Comparison of ENCODE assay signal across 8 cellular contexts in the genomic region with DNA sequence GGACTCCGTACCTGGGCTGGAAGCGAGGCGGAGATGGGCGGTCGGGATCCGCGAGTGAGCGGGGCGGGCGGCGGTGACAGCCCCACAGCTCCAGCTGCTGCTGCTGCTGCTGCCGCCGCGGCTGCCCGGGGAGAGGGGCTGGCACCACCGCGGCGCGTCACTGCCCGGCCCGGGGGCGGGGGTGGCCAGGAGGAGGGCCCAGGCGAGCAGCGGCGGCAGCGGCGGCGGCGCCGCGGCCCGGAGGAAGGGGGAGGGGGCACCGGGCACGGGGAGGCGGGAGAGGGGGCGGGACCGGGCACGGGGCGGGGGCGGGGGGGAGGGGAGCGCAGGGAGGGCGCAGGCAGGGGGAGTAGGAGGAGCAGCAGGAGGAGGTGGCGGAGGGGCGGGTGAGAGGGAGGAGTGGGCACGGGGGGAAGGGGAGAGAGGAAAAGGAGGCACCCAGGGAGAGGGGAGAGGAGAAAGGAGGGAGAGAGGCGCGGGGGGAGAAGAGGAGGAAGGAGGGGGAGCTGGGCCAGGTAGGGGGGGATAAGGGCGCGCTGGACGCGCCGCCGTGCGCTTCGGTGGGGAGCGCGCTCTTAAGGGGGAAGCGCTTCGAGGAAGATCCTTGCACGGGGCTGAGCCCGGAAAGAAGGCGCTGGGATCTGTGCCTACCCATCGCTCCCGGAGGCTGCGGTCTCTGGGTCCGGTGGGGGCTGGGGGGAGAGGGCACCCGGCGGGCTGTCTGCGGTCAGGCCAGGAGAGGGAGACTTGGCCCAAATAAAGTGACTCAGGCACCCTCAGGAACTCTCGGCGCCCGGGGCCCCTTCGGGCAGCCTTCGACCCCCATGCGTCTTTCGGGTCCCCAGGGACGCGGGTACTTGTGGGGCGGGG.
DNase-seq lines count a peak whose midpoint lies in the region; ATAC-seq, FAIRE-seq and TF ChIP-seq lines count a peak whose summit lies in the region.

No MANE protein-coding gene starts in this region.

- peak overlapping the region; percentile 44 to 80 (median 70) for H3K9ac ChIP-seq in H1 (replicated peaks in 1 of 4; ENCODE audit: extremely low read depth in 1 of 4, low read depth in 3 of 4, low read length in 3 of 4)

- no peak for TF ChIP-seq RAD21 in H1 (IDR thresholded peaks at IDR 0.05 in 1 of 2, conservative IDR thresholded peaks at IDR 0.05 in 1 of 2; ENCODE audit: low read depth in 2 of 2, low read length in 2 of 2)

- WGBS in H1 (ENCODE audit: extremely low coverage in 1 of 2, insufficient coverage in 1 of 2, insufficient read length in 1 of 2, insufficient replicate concordance in 2 of 2, low coverage in 1 of 2, low lambda C conversion rate in 2 of 2, missing lambda C conversion rate in 1 of 2), 2 experiments, result 4% methylated on average over 22 of the region's 79 CpGs; no CpG with 5 or more reads in 1 of the 2 experiments
- WGBS in mesodermal cell (ENCODE audit: insufficient coverage in 2 of 2), 2 experiments, result 1% methylated on average over 26 to 46 of the region's 79 CpGs

- H3K18ac ChIP-seq in H1 (ENCODE audit: extremely low read depth, low read length), result peak overlapping the region; percentile 95

- peak overlapping the region; percentile 87 for H4K8ac ChIP-seq in H1 (ENCODE audit: extremely low read depth, insufficient read depth, low read length)

- H3K23ac ChIP-seq in H1 (ENCODE audit: insufficient read length), result no peak overlapping the region

- no peak overlapping the region for H3K4ac ChIP-seq in H1 (replicated peaks; ENCODE audit: insufficient read length, low read depth, low read length)

- H4K91ac ChIP-seq in H1 (replicated peaks; ENCODE audit: insufficient read length, low read length), result peak overlapping the region; percentile 52

- H3K79me1 ChIP-seq in H1 (ENCODE audit: low read depth, low read length), result peaks cover 8% of the 10 kb centered on the region

- peak overlapping the region; percentile 80 to 94 for H3K4me2 ChIP-seq in H1 (ENCODE audit: insufficient read depth in 1 of 2, low read depth in 2 of 2, low read length in 2 of 2)

- DNase-seq in AG09309 (ENCODE audit: low read depth) (peak; percentile 37), HK-2 (ENCODE audit: unreplicated experiment) (peak; percentile 90), NCI-H82 treated with DMSO at 0.1 percent for 48 hours (lab: John Stamatoyannopoulos, UW; ENCODE audit: unreplicated experiment) (peak; percentile 89), H1 (ENCODE audit: low read depth in 1 of 2, low spot score in 2 of 2) (peak in 1 of 2 experiments; percentile 84)
- peak; percentile 33 to 36 for DNase-seq in activated CD8-positive, alpha-beta memory T cell treated with anti-CD3 and anti-CD28 coated beads for 4 hours (ENCODE audit: low read depth in 2 of 2)
- peak; percentile 37 to 45 for DNase-seq in stimulated activated CD8-positive, alpha-beta memory T cell treated with anti-CD3 and anti-CD28 coated beads, Interleukin-15, amount 100 ng/mL, for 48 hours (ENCODE audit: low read depth in 2 of 2)

- peaks cover 10 to 22% of the 10 kb centered on the region in 2 experiments for H4K20me1 ChIP-seq in H1 (replicated peaks in 1 of 2; ENCODE audit: control insufficient read depth in 1 of 2, insufficient read depth in 2 of 2, low read length in 2 of 2)

- no peak overlapping the region for H2BK12ac ChIP-seq in H1 (ENCODE audit: low read depth, low read length)

- H3K9me3 ChIP-seq in H1 (ENCODE audit: insufficient read depth in 2 of 2, low read depth in 1 of 2, low read length in 1 of 2) (peaks cover 0 to 4% of the 10 kb centered on the region in 2 experiments; a peak in 1 of 4 replicates), mesodermal cell (ENCODE audit: control insufficient read depth, low read length) (no peaks in the 10 kb centered on the region)

- no peak overlapping the region for H3K14ac ChIP-seq in H1 (ENCODE audit: insufficient read length)

- no peak for FAIRE-seq in H1 (lab: Jason Lieb, UNC)

- no peak overlapping the region for H2BK20ac ChIP-seq in H1 (ENCODE audit: low read length)

- CTCF ChIA-PET in H1 (lab: Charles Lee; ENCODE audit: partially characterized antibody), result interaction anchor here (0.8 to 1.7 kb wide), 3 partner anchors 11 to 39 kb away, joined by 3 to 4 read pairs (median 4); no protein-coding TSS in a partner anchor

- TF ChIP-seq POLR2A in H1 (IDR thresholded peaks at IDR 0.05; ENCODE audit: control extremely low read depth in 1 of 2, low read depth in 2 of 2, low read length in 2 of 2), result peak in 1 of 2 experiments; percentile 76; a peak in 1 of 3 replicates

- POLR2A ChIA-PET in H1 (lab: Charles Lee; ENCODE audit: partially characterized antibody), result interaction anchor here (0.6 to 2.9 kb wide), 8 partner anchors 8 to 120 kb away, joined by 3 to 9 read pairs (median 5); no protein-coding TSS in a partner anchor

- H3K27ac ChIP-seq in H1 (ENCODE audit: low read depth, low read length), result peak overlapping the region; percentile 81
- peak overlapping the region; percentile 87 for H3K27ac ChIP-seq in mesodermal cell (ENCODE audit: low read depth, low read length, severe bottlenecking)

- peaks cover 17 to 35% of the 10 kb centered on the region in 2 experiments for H3K79me2 ChIP-seq in H1 (ENCODE audit: control insufficient read depth in 1 of 2, insufficient read depth in 2 of 2, low read length in 2 of 2)

- H2AFZ ChIP-seq in H1 (ENCODE audit: low read length), result no peak overlapping the region

- TF ChIP-seq CTCF in AG09309 (IDR thresholded peaks at IDR 0.05; ENCODE audit: control insufficient read depth, insufficient read depth, low read depth, low read length, missing control alignments), result no peak
- TF ChIP-seq CTCF in H1 (IDR thresholded peaks at IDR 0.05; ENCODE audit: control extremely low read depth in 1 of 3, insufficient read depth in 1 of 3, low read depth in 1 of 3, low read length in 3 of 3), result no peak

- H3K4me3 ChIP-seq in AG09309 (ENCODE audit: control insufficient read depth, low read depth, low read length) (peak overlapping the region; percentile 70), H1 (ENCODE audit: extremely low read depth in 1 of 4, insufficient read depth in 2 of 4, low read depth in 3 of 4, low read length in 4 of 4) (peak overlapping the region; percentile 61 to 90 (median 80)), mesodermal cell (ENCODE audit: extremely low read depth, insufficient read depth, low read length, poor library complexity, severe bottlenecking) (peak overlapping the region; percentile 84)

- H3K56ac ChIP-seq in H1 (replicated peaks; ENCODE audit: insufficient read length, low read depth, low read length), result peak overlapping the region; percentile 73

- H2BK5ac ChIP-seq in H1 (ENCODE audit: low read depth, low read length), result peak overlapping the region; percentile 91; the same call in 1 of the 2 replicates

- peaks cover 8% of the 10 kb centered on the region; the same call in 1 of the 2 replicates for H3K23me2 ChIP-seq in H1 (ENCODE audit: low read depth, low read length)

- H3K27me3 ChIP-seq in H1 (replicated peaks in 1 of 4; ENCODE audit: control insufficient read depth in 3 of 4, extremely low read depth in 1 of 4, insufficient read depth in 3 of 4, low read length in 3 of 4), result no peaks in the 10 kb centered on the region

- no peak overlapping the region for H2AK5ac ChIP-seq in H1 (ENCODE audit: low read depth, low read length)

- no peak for TF ChIP-seq EP300 in H1 (IDR thresholded peaks at IDR 0.05; ENCODE audit: borderline replicate concordance in 1 of 2, low read depth in 2 of 2, low read length in 2 of 2)

- H2BK15ac ChIP-seq in H1 (ENCODE audit: low read length), result no peak overlapping the region

- peaks cover 11 to 16% (median 15%) of the 10 kb centered on the region in 4 experiments for H3K4me1 ChIP-seq in H1 (replicated peaks in 1 of 4; ENCODE audit: control insufficient read depth in 3 of 4, insufficient read depth in 4 of 4, low read length in 3 of 4)
- H3K4me1 ChIP-seq in mesodermal cell (ENCODE audit: control insufficient read depth, insufficient read depth, low read length, poor library complexity, severe bottlenecking), result peaks cover 34% of the 10 kb centered on the region

- H2BK120ac ChIP-seq in H1 (replicated peaks; ENCODE audit: low read depth, low read length), result no peak overlapping the region

- H3K36me3 ChIP-seq in H1 (ENCODE audit: control insufficient read depth in 2 of 4, insufficient read depth in 4 of 4, low read length in 3 of 4) (no peaks in the 10 kb centered on the region), mesodermal cell (ENCODE audit: control insufficient read depth, insufficient read depth, low read length) (peaks cover 3% of the 10 kb centered on the region)

- ATAC-seq in GM19467 (IDR thresholded peaks at IDR 0.05; ENCODE audit: unreplicated experiment), result no peak

- peak overlapping the region; percentile 70 for H4K5ac ChIP-seq in H1 (ENCODE audit: insufficient read length, low read depth, low read length)

TF ChIP-seq in H1, 55 proteins besides CTCF, POLR2A, EP300 and RAD21:
- TF ChIP-seq TBP (IDR thresholded peaks at IDR 0.05; ENCODE audit: low read depth, low read length) (peak; percentile 42; the same call in 1 of the 2 replicates), CHD2 (IDR thresholded peaks at IDR 0.05; ENCODE audit: low read length) (0 out of 2 replicates have a peak, but pooled peaks have one; percentile 4), CTBP2 (IDR thresholded peaks at IDR 0.05; ENCODE audit: borderline replicate concordance, insufficient read depth, insufficient read length, low read length) (no peak), JUN (IDR thresholded peaks at IDR 0.05; ENCODE audit: low read depth, low read length) (no peak), KDM4A (IDR thresholded peaks at IDR 0.05; ENCODE audit: low read depth, low read length, severe bottlenecking) (peak; percentile 36), RNF2 (IDR thresholded peaks at IDR 0.05; ENCODE audit: borderline replicate concordance, low read depth, low read length, missing control alignments, poor library complexity, severe bottlenecking) (no peak), ASH2L (IDR thresholded peaks at IDR 0.05; ENCODE audit: low read length) (peak; percentile 55), PHF8 (conservative IDR thresholded peaks at IDR 0.05; ENCODE audit: low read depth, low read length) (peak; percentile 24), POLR2AphosphoS5 (IDR thresholded peaks at IDR 0.05; ENCODE audit: low read depth, low read length) (peak; percentile 61), NANOG (IDR thresholded peaks at IDR 0.05; ENCODE audit: insufficient read depth, low read depth, low read length, poor library complexity, severe bottlenecking) (no peak), CREB1 (IDR thresholded peaks at IDR 0.05) (0 out of 2 replicates have a peak, but pooled peaks have one; percentile 27), SIN3A (conservative IDR thresholded peaks at IDR 0.05 in 1 of 2, IDR thresholded peaks at IDR 0.05 in 1 of 2; ENCODE audit: low read depth in 1 of 2, low read length in 2 of 2) (peak in 1 of 2 experiments; percentile 37; a peak in 1 of 4 replicates), HDAC2 (IDR thresholded peaks at IDR 0.05; ENCODE audit: borderline replicate concordance in 1 of 2, low read depth in 2 of 2, low read length in 2 of 2) (0 out of 4 replicates have a peak, but pooled peaks of 1 of the 2 experiments have one; percentile 17), TAF1 (IDR thresholded peaks at IDR 0.05; ENCODE audit: low read depth, low read length) (peak; percentile 65)
